Comparison of ENCODE assay signal across 1 cellular context in the genomic region with DNA sequence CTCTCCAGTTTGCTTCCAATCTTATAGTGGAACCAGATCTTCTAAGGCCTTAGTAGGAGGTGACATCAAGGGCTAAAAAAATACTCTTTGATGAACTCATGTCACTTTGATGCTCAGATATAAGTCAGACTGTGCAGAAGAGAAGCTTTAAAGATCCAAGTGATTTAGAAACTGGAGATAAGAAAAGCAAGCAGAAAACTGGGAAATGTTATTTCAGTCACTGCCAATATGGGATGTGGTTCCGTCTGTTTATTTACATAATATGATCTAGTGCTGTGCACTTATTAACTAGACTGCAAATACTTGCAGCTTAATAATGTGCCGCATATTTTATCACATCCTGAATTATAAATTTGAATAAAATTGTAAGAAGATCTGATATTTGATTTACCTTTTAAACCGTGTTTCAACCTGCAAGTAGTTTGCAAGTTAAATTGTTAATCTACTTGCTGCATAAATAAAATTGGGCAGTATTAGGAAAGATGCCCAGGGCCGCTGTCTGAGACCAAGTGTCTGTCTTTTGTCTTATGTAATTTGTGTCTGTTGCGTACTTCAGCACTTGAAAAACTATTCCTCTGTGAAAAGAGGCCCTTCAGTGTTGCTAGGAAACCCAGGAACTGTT.
TF ChIP-seq lines count a peak whose summit lies in the region.

No MANE protein-coding gene starts in this region.

TF ChIP-seq in HepG2, 621 proteins besides CTCF, POLR2A, EP300 and RAD21 (continued from another document and continues in another):
- TF ChIP-seq, protein P1, sequence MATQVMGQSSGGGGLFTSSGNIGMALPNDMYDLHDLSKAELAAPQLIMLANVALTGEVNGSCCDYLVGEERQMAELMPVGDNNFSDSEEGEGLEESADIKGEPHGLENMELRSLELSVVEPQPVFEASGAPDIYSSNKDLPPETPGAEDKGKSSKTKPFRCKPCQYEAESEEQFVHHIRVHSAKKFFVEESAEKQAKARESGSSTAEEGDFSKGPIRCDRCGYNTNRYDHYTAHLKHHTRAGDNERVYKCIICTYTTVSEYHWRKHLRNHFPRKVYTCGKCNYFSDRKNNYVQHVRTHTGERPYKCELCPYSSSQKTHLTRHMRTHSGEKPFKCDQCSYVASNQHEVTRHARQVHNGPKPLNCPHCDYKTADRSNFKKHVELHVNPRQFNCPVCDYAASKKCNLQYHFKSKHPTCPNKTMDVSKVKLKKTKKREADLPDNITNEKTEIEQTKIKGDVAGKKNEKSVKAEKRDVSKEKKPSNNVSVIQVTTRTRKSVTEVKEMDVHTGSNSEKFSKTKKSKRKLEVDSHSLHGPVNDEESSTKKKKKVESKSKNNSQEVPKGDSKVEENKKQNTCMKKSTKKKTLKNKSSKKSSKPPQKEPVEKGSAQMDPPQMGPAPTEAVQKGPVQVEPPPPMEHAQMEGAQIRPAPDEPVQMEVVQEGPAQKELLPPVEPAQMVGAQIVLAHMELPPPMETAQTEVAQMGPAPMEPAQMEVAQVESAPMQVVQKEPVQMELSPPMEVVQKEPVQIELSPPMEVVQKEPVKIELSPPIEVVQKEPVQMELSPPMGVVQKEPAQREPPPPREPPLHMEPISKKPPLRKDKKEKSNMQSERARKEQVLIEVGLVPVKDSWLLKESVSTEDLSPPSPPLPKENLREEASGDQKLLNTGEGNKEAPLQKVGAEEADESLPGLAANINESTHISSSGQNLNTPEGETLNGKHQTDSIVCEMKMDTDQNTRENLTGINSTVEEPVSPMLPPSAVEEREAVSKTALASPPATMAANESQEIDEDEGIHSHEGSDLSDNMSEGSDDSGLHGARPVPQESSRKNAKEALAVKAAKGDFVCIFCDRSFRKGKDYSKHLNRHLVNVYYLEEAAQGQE (IDR thresholded peaks at IDR 0.05; ENCODE audit: borderline replicate concordance in 1 of 2, low read depth in 1 of 2, low read length in 2 of 2): no peak
- TF ChIP-seq ZNF580 (CRISPR knock-in tag; IDR thresholded peaks at IDR 0.05; ENCODE audit: borderline replicate concordance, low read depth): no peak
- TF ChIP-seq CBFB (CRISPR knock-in tag; IDR thresholded peaks at IDR 0.05): peak; percentile 93
- TF ChIP-seq NR1H2 (CRISPR knock-in tag; IDR thresholded peaks at IDR 0.05; ENCODE audit: borderline replicate concordance, low read depth): no peak
- TF ChIP-seq HNF4G (IDR thresholded peaks at IDR 0.05; ENCODE audit: borderline replicate concordance, low read depth, low read length): 0 out of 2 replicates have a peak, but pooled peaks have one; percentile 10
- TF ChIP-seq HNF4G (CRISPR knock-in tag; IDR thresholded peaks at IDR 0.05; ENCODE audit: borderline replicate concordance, low read depth): no peak
- TF ChIP-seq MNT (IDR thresholded peaks at IDR 0.05): no peak
- TF ChIP-seq MXD4 (CRISPR knock-in tag; IDR thresholded peaks at IDR 0.05): peak; percentile 22; the same call in 1 of the 2 replicates
- peak; percentile 91 for TF ChIP-seq TCF7L2 (IDR thresholded peaks at IDR 0.05; ENCODE audit: low read depth, low read length)
- TF ChIP-seq HES4 (CRISPR knock-in tag; IDR thresholded peaks at IDR 0.05; ENCODE audit: borderline replicate concordance): no peak
- TF ChIP-seq SALL2 (CRISPR knock-in tag; IDR thresholded peaks at IDR 0.05): no peak
- peak; percentile 51; the same call in 1 of the 2 replicates for TF ChIP-seq DPF2 (CRISPR knock-in tag; IDR thresholded peaks at IDR 0.05; ENCODE audit: borderline replicate concordance, low read depth)
- TF ChIP-seq TBL1XR1 (IDR thresholded peaks at IDR 0.05; ENCODE audit: borderline replicate concordance, low read length, partially characterized antibody): peak; percentile 67
- peak; percentile 36; the same call in 1 of the 2 replicates for TF ChIP-seq PRDM15 (CRISPR knock-in tag; IDR thresholded peaks at IDR 0.05)
- no peak; the same call in 1 of the 2 replicates for TF ChIP-seq YEATS2 (CRISPR knock-in tag; IDR thresholded peaks at IDR 0.05; ENCODE audit: borderline replicate concordance)
- no peak for TF ChIP-seq KIAA2018 (CRISPR knock-in tag; IDR thresholded peaks at IDR 0.05; ENCODE audit: borderline replicate concordance)
- TF ChIP-seq ZSCAN29 (CRISPR knock-in tag; conservative IDR thresholded peaks at IDR 0.05): 0 out of 2 replicates have a peak, but pooled peaks have one; percentile 47
- TF ChIP-seq SNAPC2 (CRISPR knock-in tag; IDR thresholded peaks at IDR 0.05): no peak
- no peak for TF ChIP-seq RBM22 (optimal IDR thresholded peaks at IDR 0.05; ENCODE audit: low read length)
- TF ChIP-seq GFI1 (CRISPR knock-in tag; IDR thresholded peaks at IDR 0.05; ENCODE audit: borderline replicate concordance): peak; percentile 93
- no peak for TF ChIP-seq ZUFSP (CRISPR knock-in tag; IDR thresholded peaks at IDR 0.05; ENCODE audit: borderline replicate concordance)
- peak; percentile 38; the same call in 1 of the 2 replicates for TF ChIP-seq KLF9 (CRISPR knock-in tag; IDR thresholded peaks at IDR 0.05; ENCODE audit: low read depth)
- TF ChIP-seq, protein P2, sequence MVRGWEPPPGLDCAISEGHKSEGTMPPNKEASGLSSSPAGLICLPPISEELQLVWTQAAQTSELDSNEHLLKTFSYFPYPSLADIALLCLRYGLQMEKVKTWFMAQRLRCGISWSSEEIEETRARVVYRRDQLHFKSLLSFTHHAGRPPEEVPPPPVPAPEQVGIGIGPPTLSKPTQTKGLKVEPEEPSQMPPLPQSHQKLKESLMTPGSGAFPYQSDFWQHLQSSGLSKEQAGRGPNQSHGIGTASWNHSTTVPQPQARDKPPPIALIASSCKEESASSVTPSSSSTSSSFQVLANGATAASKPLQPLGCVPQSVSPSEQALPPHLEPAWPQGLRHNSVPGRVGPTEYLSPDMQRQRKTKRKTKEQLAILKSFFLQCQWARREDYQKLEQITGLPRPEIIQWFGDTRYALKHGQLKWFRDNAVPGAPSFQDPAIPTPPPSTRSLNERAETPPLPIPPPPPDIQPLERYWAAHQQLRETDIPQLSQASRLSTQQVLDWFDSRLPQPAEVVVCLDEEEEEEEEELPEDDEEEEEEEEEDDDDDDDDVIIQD (CRISPR knock-in tag; IDR thresholded peaks at IDR 0.05; ENCODE audit: low read depth): peak; percentile 59
- TF ChIP-seq FOXP1 (IDR thresholded peaks at IDR 0.05): no peak
- TF ChIP-seq FOXP1 (CRISPR knock-in tag; IDR thresholded peaks at IDR 0.05): peak; percentile 85
- TF ChIP-seq CREBL2 (CRISPR knock-in tag; IDR thresholded peaks at IDR 0.05; ENCODE audit: borderline replicate concordance): no peak
- no peak for TF ChIP-seq RFX3 (CRISPR knock-in tag; IDR thresholded peaks at IDR 0.05)
- no peak; the same call in 1 of the 2 replicates for TF ChIP-seq NR2C2 (CRISPR knock-in tag; IDR thresholded peaks at IDR 0.05; ENCODE audit: borderline replicate concordance)
- TF ChIP-seq PPARG (CRISPR knock-in tag; conservative IDR thresholded peaks at IDR 0.05): peak; percentile 63; the same call in 1 of the 2 replicates
- peak; percentile 83 for TF ChIP-seq NR2F2 (IDR thresholded peaks at IDR 0.05; ENCODE audit: borderline replicate concordance, low read depth)
- no peak for TF ChIP-seq PHF20 (CRISPR knock-in tag; IDR thresholded peaks at IDR 0.05)
